In genomic region chr7:25087855-25088254, GRCh38 we compare ENCODE assay signal across 14 cellular contexts. TPM values are rescaled to one million over a fixed set of nuclear protein-coding genes. Genes with fewer than 3 reads are reported as not detected.
DNase-seq lines count a peak whose midpoint lies in the region; ATAC-seq and TF ChIP-seq lines count a peak whose summit lies in the region.
"Had no signal": no experiment of that assay in that cellular context is flagged by ENCODE, and none has a peak within 500 bp of the region (broad histone marks: within the 10 kb centered on the region; RNA-seq: fewer than 3 reads in every experiment).

No MANE protein-coding gene starts in this region.

- no peak overlapping the region for H2BK12ac ChIP-seq in mesenchymal stem cell (ENCODE audit: low read length in 2 of 2)

- peak; percentile 21 for DNase-seq in epithelial cell of esophagus (ENCODE audit: low read depth)
- no peak for DNase-seq in DMS79 (lab: John Stamatoyannopoulos, UW)
- DNase-seq in uterus, result no peak
- DNase-seq in mesenchymal stem cell, result no peak
- no peak for DNase-seq in type B pancreatic cell (ENCODE audit: extremely low spot score, unreplicated experiment)
- DNase-seq: activated CD8-positive, alpha-beta T cell treated with anti-CD3 and anti-CD28 coated beads for 36 hours; DMS79 treated with DMSO at 0.1 percent for 48 hours; NCI-H2107 had no signal

- intact Hi-C loops in uterus (cut with DNase I; ENCODE audit: low total_unique reads), result no loop called here

- H3K27ac ChIP-seq in uterus, result no peak overlapping the region
- no peak overlapping the region for H3K27ac ChIP-seq in mesenchymal stem cell (ENCODE audit: low read length, poor library complexity, severe bottlenecking)

- H3K4me3 ChIP-seq in epithelial cell of esophagus (ENCODE audit: low read length) (no peak overlapping the region), uterus (no peak overlapping the region), mesenchymal stem cell (ENCODE audit: insufficient read depth in 1 of 2, low read depth in 1 of 2, low read length in 2 of 2) (no peak overlapping the region)

- no peak overlapping the region for H3K23ac ChIP-seq in mesenchymal stem cell (ENCODE audit: low read length in 2 of 2)

- H2BK15ac ChIP-seq in mesenchymal stem cell (ENCODE audit: low read depth, poor library complexity, severe bottlenecking), result no peak overlapping the region

- H3K27me3 ChIP-seq in uterus (no peaks in the 10 kb centered on the region), mesenchymal stem cell (ENCODE audit: control insufficient read depth in 1 of 2, insufficient read depth in 1 of 2, low read length in 2 of 2) (no peaks in the 10 kb centered on the region)

- no peak for TF ChIP-seq POLR2A in uterus (IDR thresholded peaks at IDR 0.05)

- H3K27ac Mint-ChIP-seq in type B pancreatic cell, result no peak overlapping the region
- H3K27ac Mint-ChIP-seq: activated CD8-positive, alpha-beta T cell treated with anti-CD3 and anti-CD28 coated beads for 36 hours; progenitor cell of endocrine pancreas had no signal

- no peak overlapping the region for H2AFZ ChIP-seq in mesenchymal stem cell (ENCODE audit: low read depth, low read length)

- H3K4me1 Mint-ChIP-seq in type B pancreatic cell (ENCODE audit: unreplicated experiment), result no peaks in the 10 kb centered on the region

- no peaks in the 10 kb centered on the region for H3K36me3 Mint-ChIP-seq in type B pancreatic cell

- 93% methylated on average over 2 of the region's 2 CpGs for WGBS in mesenchymal stem cell

- H3K36me3 ChIP-seq in uterus (no peaks in the 10 kb centered on the region), mesenchymal stem cell (ENCODE audit: control insufficient read depth in 1 of 2, insufficient read depth in 2 of 2, low read depth in 1 of 2, low read length in 2 of 2) (no peaks in the 10 kb centered on the region)

- H3K27me3 Mint-ChIP-seq in type B pancreatic cell, result no peaks in the 10 kb centered on the region
- H3K27me3 Mint-ChIP-seq: activated CD8-positive, alpha-beta T cell treated with anti-CD3 and anti-CD28 coated beads for 36 hours; progenitor cell of endocrine pancreas had no signal

- no peak overlapping the region for H2AK5ac ChIP-seq in mesenchymal stem cell (ENCODE audit: low read length, severe bottlenecking)

- H3K79me1 ChIP-seq in mesenchymal stem cell (replicated peaks; ENCODE audit: low read length, poor library complexity, severe bottlenecking), result no peaks in the 10 kb centered on the region

- H3K18ac ChIP-seq in mesenchymal stem cell (ENCODE audit: low read depth in 1 of 2, low read length in 2 of 2), result no peak overlapping the region

- no peak overlapping the region for H3K4me2 ChIP-seq in mesenchymal stem cell (ENCODE audit: low read length, poor library complexity, severe bottlenecking)

- ATAC-seq in GM18907 (IDR thresholded peaks at IDR 0.05; ENCODE audit: unreplicated experiment) (peak; percentile 92), HG02571 (IDR thresholded peaks at IDR 0.05; ENCODE audit: unreplicated experiment) (peak; percentile 66), HG03432 (IDR thresholded peaks at IDR 0.05; ENCODE audit: unreplicated experiment) (peak; percentile 95)
- ATAC-seq: activated CD8-positive, alpha-beta T cell treated with anti-CD3 and anti-CD28 coated beads for 36 hours; esophagus mucosa; SK-N-SH treated with all-trans-retinoic acid at 6 μM for 48 hours had no signal

- no peak overlapping the region for H2BK5ac ChIP-seq in mesenchymal stem cell (ENCODE audit: low read depth, low read length, poor library complexity, severe bottlenecking)

- H4K91ac ChIP-seq in mesenchymal stem cell (ENCODE audit: low read length), result no peak overlapping the region

- no peak overlapping the region for H3K4me3 Mint-ChIP-seq in type B pancreatic cell
- H3K4me3 Mint-ChIP-seq: activated CD8-positive, alpha-beta T cell treated with anti-CD3 and anti-CD28 coated beads for 36 hours had no signal

- H3K9me3 ChIP-seq in uterus (no peaks in the 10 kb centered on the region), mesenchymal stem cell (ENCODE audit: control insufficient read depth, low read length) (no peaks in the 10 kb centered on the region)

- peak overlapping the region in 1 of 2 experiments; percentile 29 for H3K14ac ChIP-seq in mesenchymal stem cell (ENCODE audit: low read length in 2 of 2)

- H4K8ac ChIP-seq in mesenchymal stem cell (ENCODE audit: low read length), result no peak overlapping the region

- TF ChIP-seq CTCF in epithelial cell of esophagus (IDR thresholded peaks at IDR 0.05; ENCODE audit: insufficient read depth, low read depth, low read length, missing control alignments) (no peak), uterus (IDR thresholded peaks at IDR 0.05) (no peak), type B pancreatic cell (conservative IDR thresholded peaks at IDR 0.05) (no peak)

- H3K4me1 ChIP-seq in uterus (no peaks in the 10 kb centered on the region), mesenchymal stem cell (ENCODE audit: control insufficient read depth, insufficient read depth, low read depth, low read length) (peaks cover 1% of the 10 kb centered on the region)

- H3K9ac ChIP-seq in mesenchymal stem cell (ENCODE audit: low read length), result no peak overlapping the region

- no peaks in the 10 kb centered on the region for H3K9me3 Mint-ChIP-seq in type B pancreatic cell
- H3K9me3 Mint-ChIP-seq: activated CD8-positive, alpha-beta T cell treated with anti-CD3 and anti-CD28 coated beads for 36 hours had no signal

- H2BK120ac ChIP-seq in mesenchymal stem cell (ENCODE audit: low read depth, low read length), result no peak overlapping the region

- no peak overlapping the region for H3K4ac ChIP-seq in mesenchymal stem cell (ENCODE audit: low read depth in 1 of 2, low read length in 2 of 2)

RNA-seq across cellular contexts. Expression of gene CYCS, which starts 37.2 kb away (rescaled TPM):
- total RNA-seq in uterus, result 10 to 100 TPM; 15.4 to 56.6 (median 29.1) TPM
- 87.5 TPM for polyA plus RNA-seq in mesenchymal stem cell (2013, experiment 1 of 2)
- polyA plus RNA-seq in mesenchymal stem cell (2013, experiment 2 of 2), result 85.0 TPM
- total RNA-seq in type B pancreatic cell (ENCODE audit: low replicate concordance), result 111 and 150 TPM in 2 replicates
